In genomic region chr22:20982563-20982882, GRCh38 we compare ENCODE assay signal across 1 cellular context.
TF ChIP-seq lines count a peak whose summit lies in the region.

No MANE protein-coding gene starts in this region.

TF ChIP-seq in liver, 16 proteins besides CTCF, POLR2A, EP300 and RAD21 (continued from another document):
- TF ChIP-seq, protein P1, sequence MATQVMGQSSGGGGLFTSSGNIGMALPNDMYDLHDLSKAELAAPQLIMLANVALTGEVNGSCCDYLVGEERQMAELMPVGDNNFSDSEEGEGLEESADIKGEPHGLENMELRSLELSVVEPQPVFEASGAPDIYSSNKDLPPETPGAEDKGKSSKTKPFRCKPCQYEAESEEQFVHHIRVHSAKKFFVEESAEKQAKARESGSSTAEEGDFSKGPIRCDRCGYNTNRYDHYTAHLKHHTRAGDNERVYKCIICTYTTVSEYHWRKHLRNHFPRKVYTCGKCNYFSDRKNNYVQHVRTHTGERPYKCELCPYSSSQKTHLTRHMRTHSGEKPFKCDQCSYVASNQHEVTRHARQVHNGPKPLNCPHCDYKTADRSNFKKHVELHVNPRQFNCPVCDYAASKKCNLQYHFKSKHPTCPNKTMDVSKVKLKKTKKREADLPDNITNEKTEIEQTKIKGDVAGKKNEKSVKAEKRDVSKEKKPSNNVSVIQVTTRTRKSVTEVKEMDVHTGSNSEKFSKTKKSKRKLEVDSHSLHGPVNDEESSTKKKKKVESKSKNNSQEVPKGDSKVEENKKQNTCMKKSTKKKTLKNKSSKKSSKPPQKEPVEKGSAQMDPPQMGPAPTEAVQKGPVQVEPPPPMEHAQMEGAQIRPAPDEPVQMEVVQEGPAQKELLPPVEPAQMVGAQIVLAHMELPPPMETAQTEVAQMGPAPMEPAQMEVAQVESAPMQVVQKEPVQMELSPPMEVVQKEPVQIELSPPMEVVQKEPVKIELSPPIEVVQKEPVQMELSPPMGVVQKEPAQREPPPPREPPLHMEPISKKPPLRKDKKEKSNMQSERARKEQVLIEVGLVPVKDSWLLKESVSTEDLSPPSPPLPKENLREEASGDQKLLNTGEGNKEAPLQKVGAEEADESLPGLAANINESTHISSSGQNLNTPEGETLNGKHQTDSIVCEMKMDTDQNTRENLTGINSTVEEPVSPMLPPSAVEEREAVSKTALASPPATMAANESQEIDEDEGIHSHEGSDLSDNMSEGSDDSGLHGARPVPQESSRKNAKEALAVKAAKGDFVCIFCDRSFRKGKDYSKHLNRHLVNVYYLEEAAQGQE (IDR thresholded peaks at IDR 0.05) = no peak
